Comparison of ENCODE assay signal across 25 cellular contexts in genomic region chr7:32896948-32897347, GRCh38.
"Had no signal": no experiment of that assay in that cellular context is flagged by ENCODE, and none has a peak within 500 bp of the region (broad histone marks: within the 10 kb centered on the region; RNA-seq: fewer than 3 reads in every experiment).

No MANE protein-coding gene starts in this region.

- H3K27ac ChIP-seq: ovary, parathyroid adenoma, psoas muscle, right lobe of liver, sigmoid colon, suprapubic skin, testis, tibial artery, transverse colon, uterus had no signal

- H3K36me3 ChIP-seq: ovary, right lobe of liver, sigmoid colon, suprapubic skin, tibial artery, transverse colon, uterus had no signal

- H3K9me3 ChIP-seq: ovary, psoas muscle, right lobe of liver, sigmoid colon, suprapubic skin, testis, tibial artery, transverse colon, uterus had no signal

- H3K4me3 ChIP-seq: ovary, psoas muscle, right lobe of liver, sigmoid colon, suprapubic skin, testis, tibial artery, transverse colon, uterus had no signal

- H3K9ac ChIP-seq: parathyroid adenoma had no signal

- ATAC-seq: naive thymus-derived CD4-positive, alpha-beta T cell; natural killer cell; psoas muscle; right cardiac atrium; right lobe of liver; stimulated activated memory B cell treated with anti-CD40 and anti-IgM and Interleukin-4, amounts not matched to agents 10 μg/mL and 1 μg/mL and 100 μg/mL, for 72 hours; stimulated activated naive CD8-positive, alpha-beta T cell treated with anti-CD3 and anti-CD28 coated beads, Interleukin-15, amount 100 ng/mL, for 72 hours; stimulated activated naive CD8-positive, alpha-beta T cell treated with anti-CD3 and anti-CD28 coated beads, Interleukin-15, Interleukin-2, amounts not matched to agents 100 U/mL and 50 U/mL, for 24 hours had no signal

- H3K27me3 ChIP-seq: ovary, right lobe of liver, sigmoid colon, suprapubic skin, testis, tibial artery, transverse colon, uterus had no signal

- H3K79me2 ChIP-seq: parathyroid adenoma had no signal

- FAIRE-seq: small intestine had no signal

- H2AFZ ChIP-seq: parathyroid adenoma had no signal

- DNase-seq: naive thymus-derived CD4-positive, alpha-beta T cell; natural killer cell; occipital lobe; ovary; posterior cingulate gyrus; psoas muscle; right cardiac atrium; right lobe of liver; sigmoid colon; small intestine; stimulated activated CD4-positive, alpha-beta T cell treated with anti-CD3 and anti-CD28 coated beads, Interleukin-1b, Interleukin-23, amount 100 ng/mL, for 48 hours; stimulated activated CD4-positive, alpha-beta T cell treated with anti-CD3 and anti-CD28 coated beads, Interleukin-4, amount 100 ng/mL, for 1 hour; stimulated activated CD4-positive, alpha-beta T cell treated with anti-CD3 and anti-CD28 coated beads, Interleukin-4, amount 100 ng/mL, for 4 hours; stimulated activated CD8-positive, alpha-beta memory T cell treated with anti-CD3 and anti-CD28 coated beads, Interleukin-4, amount 100 ng/mL, for 48 hours; stimulated activated naive CD4-positive, alpha-beta T cell; stimulated activated naive CD8-positive, alpha-beta T cell treated with anti-CD3 and anti-CD28 coated beads, Interleukin-15, amount 100 ng/mL, for 72 hours; stimulated activated naive CD8-positive, alpha-beta T cell treated with anti-CD3 and anti-CD28 coated beads, Interleukin-15, Interleukin-2, amounts not matched to agents 100 U/mL and 50 U/mL, for 24 hours; substantia nigra; testis; tibial artery; transverse colon; uterus had no signal
